ENCODE assay signal across 8 cellular contexts in the genomic region with DNA sequence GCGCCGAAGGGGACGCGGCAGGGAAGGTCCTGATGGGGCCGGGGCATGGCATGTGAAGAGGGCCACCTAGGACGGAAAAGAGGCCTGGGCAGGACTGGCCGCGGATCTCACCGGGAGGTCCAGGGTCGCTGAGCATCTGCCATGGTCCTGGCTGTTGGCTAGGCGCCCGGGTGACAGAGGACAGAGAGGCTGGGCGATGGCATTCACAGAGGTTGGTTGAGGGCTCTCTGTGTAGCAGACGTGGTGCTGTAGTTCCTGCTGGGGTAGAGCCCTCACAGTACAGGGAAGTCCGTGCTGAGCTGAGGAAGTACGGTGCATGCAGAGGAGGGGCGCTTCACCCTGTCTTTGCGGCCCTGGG. TPM values are rescaled to one million over a fixed set of nuclear protein-coding genes. Genes with fewer than 3 reads are reported as not detected.
A peak's percentile ranks its signal among the peaks of the same experiment; 100 is the strongest.
DNase-seq lines count a peak whose midpoint lies in the region; ATAC-seq, FAIRE-seq and TF ChIP-seq lines count a peak whose summit lies in the region.

No MANE protein-coding gene starts in this region.

- H3K9me3 ChIP-seq in HUES64 (ENCODE audit: insufficient read depth, low read depth, low read length) (no peaks in the 10 kb centered on the region), testis (no peaks in the 10 kb centered on the region)

- H3K27me3 ChIP-seq in HUES64 (ENCODE audit: insufficient read depth, low read length) (0 out of 2 replicates have a peak, but pooled peaks cover 4% of the 10 kb centered on the region), testis (no peaks in the 10 kb centered on the region)

- no peak for FAIRE-seq in GM12891 (lab: Jason Lieb, UNC)

- ATAC-seq in GM19043 (IDR thresholded peaks at IDR 0.05; ENCODE audit: low read depth, unreplicated experiment) (peak; percentile 17), memory B cell (ENCODE audit: low read depth) (peak; percentile 44)

- DNase-seq in AG09309 (ENCODE audit: low read depth), result no peak
- DNase-seq in T-helper 9 cell, result peak; percentile 23
- DNase-seq in dermis blood vessel endothelial cell, result peak; percentile 26
- no peak for DNase-seq in memory B cell (ENCODE audit: low spot score in 2 of 2)
- DNase-seq in testis, result peak; percentile 67
- no peak for DNase-seq in GM12891 (ENCODE audit: insufficient read length, low spot score)

- H3K36me3 Mint-ChIP-seq in memory B cell, result peaks cover 11% of the 10 kb centered on the region

- H3K27me3 Mint-ChIP-seq in memory B cell, result no peaks in the 10 kb centered on the region

- H3K4me3 ChIP-seq in AG09309 (ENCODE audit: control insufficient read depth, low read depth, low read length) (peak overlapping the region; percentile 96), HUES64 (ENCODE audit: low read length) (peak overlapping the region; percentile 89), testis (peak overlapping the region; percentile 71 to 81)

- H3K9me3 Mint-ChIP-seq in memory B cell, result no peaks in the 10 kb centered on the region

- H3K4me1 Mint-ChIP-seq in memory B cell, result peaks cover 14% of the 10 kb centered on the region

- H3K4me1 ChIP-seq in HUES64 (ENCODE audit: insufficient read depth, low read length) (no peaks in the 10 kb centered on the region; the same call in 1 of the 2 replicates), testis (peaks cover 14% of the 10 kb centered on the region)

- H3K27ac Mint-ChIP-seq in memory B cell, result peak overlapping the region; percentile 62

- intact Hi-C loops in testis (cut with DNase I; ENCODE audit: low total_unique reads), result no loop called here

- no peak for TF ChIP-seq CTCF in AG09309 (IDR thresholded peaks at IDR 0.05; ENCODE audit: control insufficient read depth, insufficient read depth, low read depth, low read length, missing control alignments)
- TF ChIP-seq CTCF in testis (IDR thresholded peaks at IDR 0.05), result no peak

- H3K27ac ChIP-seq in HUES64 (ENCODE audit: low read depth, low read length), result no peak overlapping the region
- peak overlapping the region; percentile 52 to 77 for H3K27ac ChIP-seq in testis

- peaks cover 16% of the 10 kb centered on the region for H3K36me3 ChIP-seq in HUES64 (ENCODE audit: insufficient read depth, low read length)
- no peaks in the 10 kb centered on the region for H3K36me3 ChIP-seq in testis (ENCODE audit: low read depth, missing control alignments)

- WGBS in HUES64, result 6% methylated on average over 18 of the region's 18 CpGs
- WGBS in testis, 2 donors, result 0 to 1% methylated on average over 9 to 18 of the region's 18 CpGs

- peak overlapping the region; percentile 83 for H3K4me3 Mint-ChIP-seq in memory B cell

- peak overlapping the region; percentile 61 for H3K9ac ChIP-seq in HUES64 (ENCODE audit: low read depth, low read length)

- TF ChIP-seq POLR2A in testis (IDR thresholded peaks at IDR 0.05), result no peak
- TF ChIP-seq POLR2A in GM12891 (IDR thresholded peaks at IDR 0.05; ENCODE audit: low read depth, low read length), result no peak

TF ChIP-seq in GM12891, 5 proteins besides CTCF, POLR2A, EP300 and RAD21:
- TF ChIP-seq TAF1 (IDR thresholded peaks at IDR 0.05; ENCODE audit: low read depth, low read length) (no peak), POU2F2 (IDR thresholded peaks at IDR 0.05; ENCODE audit: low read depth, low read length) (no peak), POLR2AphosphoS5 (IDR thresholded peaks at IDR 0.05; ENCODE audit: low read depth, low read length) (no peak), SPI1 (IDR thresholded peaks at IDR 0.05; ENCODE audit: low read depth, low read length) (no peak), PAX5 (IDR thresholded peaks at IDR 0.05; ENCODE audit: insufficient read depth, low read length, severe bottlenecking) (no peak)

RNA-seq across cellular contexts. Expression of gene PCYOX1L, which starts 0.4 kb away (rescaled TPM):
- 7.4 TPM for polyA plus RNA-seq in HUES64 (2013, experiment 1 of 2)
- 10.0 TPM for polyA plus RNA-seq in HUES64 (2013, experiment 2 of 2)
- total RNA-seq in dermis blood vessel endothelial cell, result 14.8 and 16.5 TPM in 2 replicates
- 10 to 100 TPM; 29.9 to 30.5 TPM for total RNA-seq in testis
- polyA plus RNA-seq in testis (ENCODE audit: insufficient read depth, low read depth, low replicate concordance), result 24.6 TPM
- polyA plus RNA-seq in GM12891 (2012; ENCODE audit: low read depth, missing spikeins), result 8.9 TPM

RNA-seq across cellular contexts. Expression of gene GRPEL2, which starts 13.0 kb away (rescaled TPM):
- 17.4 TPM for polyA plus RNA-seq in HUES64 (2013, experiment 1 of 2)
- 15.3 TPM for polyA plus RNA-seq in HUES64 (2013, experiment 2 of 2)
- total RNA-seq in dermis blood vessel endothelial cell, result 44.3 and 61.9 TPM in 2 replicates
- total RNA-seq in testis, result 10 to 100 TPM; 13.3 to 14.3 TPM
- 11.6 TPM for polyA plus RNA-seq in testis (ENCODE audit: insufficient read depth, low read depth, low replicate concordance)
- 5.9 TPM for polyA plus RNA-seq in GM12891 (2012; ENCODE audit: low read depth, missing spikeins)

RNA-seq across cellular contexts. Expression of gene IL17B, which starts 20.8 kb away (rescaled TPM):
- not detected for polyA plus RNA-seq in HUES64 (2013, experiment 1 of 2)
- polyA plus RNA-seq in HUES64 (2013, experiment 2 of 2), result not detected
- not detected in 2 replicates for total RNA-seq in dermis blood vessel endothelial cell
- total RNA-seq in testis, result 10 to 100 TPM in 1 of 2 donors, 1 to 10 TPM in 1; 4.7 to 12.4 TPM
- polyA plus RNA-seq in testis (ENCODE audit: insufficient read depth, low read depth, low replicate concordance), result 5.0 TPM
- polyA plus RNA-seq in GM12891 (2012; ENCODE audit: low read depth, missing spikeins), result not detected

Comparison
In these comparisons a context has a peak if more than half of its experiments do, and no peak if none do; other contexts are left out.
1. DNase-seq: peak in T-helper 9 cell (single experiment), dermis blood vessel endothelial cell (single experiment) and testis (single experiment); none in AG09309 (single experiment), memory B cell (0 of 2) and GM12891 (single experiment).
2. Peak in every context shown above with its lines, with median percentiles within 50 percentile points of each other: H3K4me3 ChIP-seq.